ENCODE assay signal across 35 cellular contexts in genomic region chr19:30431591-30431990, GRCh38. TPM values are rescaled to one million over a fixed set of nuclear protein-coding genes. Genes with fewer than 3 reads are reported as not detected.
"Had no signal": no experiment of that assay in that cellular context is flagged by ENCODE, and none has a peak within 500 bp of the region (broad histone marks: within the 10 kb centered on the region; RNA-seq: fewer than 3 reads in every experiment).

No MANE protein-coding gene starts in this region.

- H3K27ac Mint-ChIP-seq: activated CD4-positive, alpha-beta memory T cell treated with anti-CD3 and anti-CD28 coated beads, Interleukin-2, amount 10 ng/mL, durations not matched to agents 7 days and 5 days; activated CD4-positive, alpha-beta T cell treated with anti-CD3 and anti-CD28 coated beads, Interleukin-2, amount 10 ng/mL, durations not matched to agents 7 days and 5 days; activated naive CD4-positive, alpha-beta T cell treated with anti-CD3 and anti-CD28 coated beads, Interleukin-2, amount 10 ng/mL, durations not matched to agents 7 days and 5 days; activated naive CD4-positive, alpha-beta T cell treated with anti-CD3 and anti-CD28 coated beads, Interleukin-2, amount 50 U/mL, for 72 hours; activated naive CD8-positive, alpha-beta T cell treated with anti-CD3 and anti-CD28 coated beads, Interleukin-2, amount 10 ng/mL, durations not matched to agents 7 days and 5 days; activated T-cell treated with anti-CD3 and anti-CD28 coated beads, Interleukin-2, amount 50 U/mL, for 24 hours; activated T-cell treated with anti-CD3 and anti-CD28 coated beads, Interleukin-2, amount 50 U/mL, for 72 hours; brain; dendritic cell treated with granulocyte-macrophage colony-stimulating factor and Interleukin-4, amounts not matched to agents 40 ng/mL and 50 ng/mL, for 4 days; effector memory CD8-positive, alpha-beta T cell; T-helper 17 cell; T-helper 2 cell treated with Interferon-gamma antibody and Interleukin-4, amounts not matched to agents 5 μg/mL and 100 μg/mL, for 36 hours had no signal

- H3K36me3 Mint-ChIP-seq: activated naive CD4-positive, alpha-beta T cell treated with anti-CD3 and anti-CD28 coated beads, Interleukin-2, amount 10 ng/mL, durations not matched to agents 7 days and 5 days; activated naive CD4-positive, alpha-beta T cell treated with anti-CD3 and anti-CD28 coated beads, Interleukin-2, amount 50 U/mL, for 72 hours; activated naive CD8-positive, alpha-beta T cell treated with anti-CD3 and anti-CD28 coated beads, Interleukin-2, amount 10 ng/mL, durations not matched to agents 7 days and 5 days; brain had no signal

- H3K9me3 ChIP-seq: ascending aorta, breast epithelium, esophagus muscularis mucosa, gastrocnemius medialis, heart left ventricle had no signal

- DNase-seq: activated CD4-positive, alpha-beta memory T cell treated with anti-CD3 and anti-CD28 coated beads, Interleukin-2, amount 10 ng/mL, durations not matched to agents 7 days and 5 days; activated CD4-positive, alpha-beta T cell treated with anti-CD3 and anti-CD28 coated beads for 1 hour; activated CD4-positive, alpha-beta T cell treated with anti-CD3 and anti-CD28 coated beads for 4 hours; activated CD4-positive, alpha-beta T cell treated with anti-CD3 and anti-CD28 coated beads, Interleukin-2, amount 10 ng/mL, durations not matched to agents 7 days and 5 days; activated CD4-positive, alpha-beta T cell treated with anti-CD3 and anti-CD28 coated beads, Interleukin-2, amount 50 U/mL, for 4 hours; activated CD4-positive, CD25-positive, alpha-beta regulatory T cell; activated CD8-positive, alpha-beta memory T cell treated with anti-CD3 and anti-CD28 coated beads, Interleukin-2, amount 50 U/mL, for 48 hours; activated gamma-delta T cell; activated naive CD4-positive, alpha-beta T cell; activated naive CD4-positive, alpha-beta T cell treated with anti-CD3 and anti-CD28 coated beads, Interleukin-2, amount 10 ng/mL, durations not matched to agents 7 days and 5 days; activated naive CD8-positive, alpha-beta T cell treated with anti-CD3 and anti-CD28 coated beads, Interleukin-2, amount 10 ng/mL, durations not matched to agents 7 days and 5 days; activated T-cell treated with anti-CD3 and anti-CD28 coated beads for 4 hours; activated T-cell treated with anti-CD3 and anti-CD28 coated beads, Interleukin-2, amount 50 U/mL, for 24 hours; activated T-cell treated with anti-CD3 and anti-CD28 coated beads, Interleukin-2, amount 50 U/mL, for 72 hours; dorsolateral prefrontal cortex; effector CD4-positive, alpha-beta T cell; effector memory CD8-positive, alpha-beta T cell; erythroblast; foreskin keratinocyte; gastrocnemius medialis; glutamatergic neuron; heart left ventricle; T-helper 1 cell; T-helper 17 cell; T1000 had no signal

- H3K36me3 ChIP-seq: ascending aorta, breast epithelium, cardiac muscle cell, esophagus muscularis mucosa, gastrocnemius medialis, heart left ventricle had no signal

- H3K4me3 Mint-ChIP-seq: activated CD4-positive, alpha-beta memory T cell treated with anti-CD3 and anti-CD28 coated beads, Interleukin-2, amount 10 ng/mL, durations not matched to agents 7 days and 5 days; activated CD4-positive, alpha-beta T cell treated with anti-CD3 and anti-CD28 coated beads, Interleukin-2, amount 10 ng/mL, durations not matched to agents 7 days and 5 days; activated naive CD4-positive, alpha-beta T cell treated with anti-CD3 and anti-CD28 coated beads, Interleukin-2, amount 10 ng/mL, durations not matched to agents 7 days and 5 days; activated naive CD8-positive, alpha-beta T cell treated with anti-CD3 and anti-CD28 coated beads, Interleukin-2, amount 10 ng/mL, durations not matched to agents 7 days and 5 days; activated T-cell treated with anti-CD3 and anti-CD28 coated beads, Interleukin-2, amount 50 U/mL, for 24 hours; activated T-cell treated with anti-CD3 and anti-CD28 coated beads, Interleukin-2, amount 50 U/mL, for 72 hours; brain; central memory CD8-positive, alpha-beta T cell; dendritic cell treated with granulocyte-macrophage colony-stimulating factor and Interleukin-4, amounts not matched to agents 40 ng/mL and 50 ng/mL, for 4 days; effector memory CD8-positive, alpha-beta T cell; T-helper 17 cell; T-helper 2 cell treated with Interferon-gamma antibody and Interleukin-4, amounts not matched to agents 5 μg/mL and 100 μg/mL, for 36 hours had no signal

- H3K4me3 ChIP-seq: ascending aorta, breast epithelium, cardiac muscle cell, coronary artery, dorsolateral prefrontal cortex, esophagus muscularis mucosa, gastrocnemius medialis, heart left ventricle had no signal

- H3K4me1 ChIP-seq: ascending aorta, breast epithelium, esophagus muscularis mucosa, foreskin keratinocyte, gastrocnemius medialis, heart left ventricle had no signal

- H3K4me1 Mint-ChIP-seq: activated CD4-positive, alpha-beta memory T cell treated with anti-CD3 and anti-CD28 coated beads, Interleukin-2, amount 10 ng/mL, durations not matched to agents 7 days and 5 days; activated CD4-positive, alpha-beta T cell treated with anti-CD3 and anti-CD28 coated beads, Interleukin-2, amount 10 ng/mL, durations not matched to agents 7 days and 5 days; activated naive CD4-positive, alpha-beta T cell treated with anti-CD3 and anti-CD28 coated beads, Interleukin-2, amount 10 ng/mL, durations not matched to agents 7 days and 5 days; activated naive CD8-positive, alpha-beta T cell treated with anti-CD3 and anti-CD28 coated beads, Interleukin-2, amount 10 ng/mL, durations not matched to agents 7 days and 5 days; central memory CD8-positive, alpha-beta T cell; T-helper 17 cell had no signal

- ATAC-seq: activated naive CD4-positive, alpha-beta T cell treated with anti-CD3 and anti-CD28 coated beads, Interleukin-2, amount 50 U/mL, for 72 hours; activated T-cell treated with anti-CD3 and anti-CD28 coated beads, Interleukin-2, amount 50 U/mL, for 72 hours; effector memory CD8-positive, alpha-beta T cell; foreskin keratinocyte; gastrocnemius medialis; heart left ventricle; T-helper 17 cell had no signal

- H3K27me3 Mint-ChIP-seq: activated CD4-positive, alpha-beta memory T cell treated with anti-CD3 and anti-CD28 coated beads, Interleukin-2, amount 10 ng/mL, durations not matched to agents 7 days and 5 days; activated CD4-positive, alpha-beta T cell treated with anti-CD3 and anti-CD28 coated beads, Interleukin-2, amount 10 ng/mL, durations not matched to agents 7 days and 5 days; activated naive CD4-positive, alpha-beta T cell treated with anti-CD3 and anti-CD28 coated beads, Interleukin-2, amount 10 ng/mL, durations not matched to agents 7 days and 5 days; activated naive CD8-positive, alpha-beta T cell treated with anti-CD3 and anti-CD28 coated beads, Interleukin-2, amount 10 ng/mL, durations not matched to agents 7 days and 5 days; activated T-cell treated with anti-CD3 and anti-CD28 coated beads, Interleukin-2, amount 50 U/mL, for 24 hours; brain; central memory CD8-positive, alpha-beta T cell; dendritic cell treated with granulocyte-macrophage colony-stimulating factor and Interleukin-4, amounts not matched to agents 40 ng/mL and 50 ng/mL, for 4 days; T-helper 17 cell had no signal

- H3K27me3 ChIP-seq: ascending aorta, breast epithelium, foreskin keratinocyte, gastrocnemius medialis, heart left ventricle had no signal

- H3K27ac ChIP-seq: ascending aorta, breast epithelium, cardiac muscle cell, coronary artery, esophagus muscularis mucosa, foreskin keratinocyte, gastrocnemius medialis, heart left ventricle had no signal

- H3K9me3 Mint-ChIP-seq: activated CD4-positive, alpha-beta memory T cell treated with anti-CD3 and anti-CD28 coated beads, Interleukin-2, amount 10 ng/mL, durations not matched to agents 7 days and 5 days; activated CD4-positive, alpha-beta T cell treated with anti-CD3 and anti-CD28 coated beads, Interleukin-2, amount 10 ng/mL, durations not matched to agents 7 days and 5 days; activated naive CD8-positive, alpha-beta T cell treated with anti-CD3 and anti-CD28 coated beads, Interleukin-2, amount 10 ng/mL, durations not matched to agents 7 days and 5 days; activated T-cell treated with anti-CD3 and anti-CD28 coated beads, Interleukin-2, amount 50 U/mL, for 24 hours; dendritic cell treated with granulocyte-macrophage colony-stimulating factor and Interleukin-4, amounts not matched to agents 40 ng/mL and 50 ng/mL, for 4 days; T-helper 2 cell treated with Interferon-gamma antibody and Interleukin-4, amounts not matched to agents 5 μg/mL and 100 μg/mL, for 36 hours had no signal

RNA-seq across cellular contexts. Expression of gene ZNF536, which starts 59.4 kb away (rescaled TPM):
- total RNA-seq: activated CD4-positive, alpha-beta memory T cell treated with anti-CD3 and anti-CD28 coated beads, Interleukin-2, amount 10 ng/mL, durations not matched to agents 7 days and 5 days; activated CD4-positive, alpha-beta T cell treated with anti-CD3 and anti-CD28 coated beads, Interleukin-2, amount 10 ng/mL, durations not matched to agents 7 days and 5 days; activated naive CD4-positive, alpha-beta T cell treated with anti-CD3 and anti-CD28 coated beads, Interleukin-2, amount 50 U/mL, for 72 hours; activated naive CD8-positive, alpha-beta T cell treated with anti-CD3 and anti-CD28 coated beads, Interleukin-2, amount 10 ng/mL, durations not matched to agents 7 days and 5 days; ascending aorta; foreskin keratinocyte; T-helper 17 cell had no signal
- polyA plus RNA-seq: foreskin keratinocyte had no signal
